21 cellular contexts compared by ENCODE assay signal in the genomic region with DNA sequence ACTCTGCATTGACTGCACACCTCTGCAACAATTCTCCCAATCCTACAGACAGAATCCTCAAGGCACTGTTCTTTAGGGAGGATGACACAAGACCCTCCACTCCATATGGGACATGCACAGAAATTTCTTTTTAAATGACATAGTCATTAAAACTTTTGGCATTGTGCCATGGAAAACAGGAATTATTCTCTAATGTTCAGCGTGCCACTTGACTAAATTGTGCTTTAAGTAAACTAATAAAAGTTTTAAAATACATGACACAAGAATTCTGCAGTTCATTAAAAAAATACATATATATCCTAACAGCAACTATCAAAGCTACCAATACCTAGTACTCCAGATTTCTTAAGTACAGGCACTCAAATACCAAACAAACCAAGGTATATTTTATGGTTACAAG. TPM values are rescaled to one million over a fixed set of nuclear protein-coding genes. Genes with fewer than 3 reads are reported as not detected.
DNase-seq lines count a peak whose midpoint lies in the region; ATAC-seq lines count a peak whose summit lies in the region.
"Had no signal": no experiment of that assay in that cellular context is flagged by ENCODE, and none has a peak within 500 bp of the region (broad histone marks: within the 10 kb centered on the region; RNA-seq: fewer than 3 reads in every experiment).

No MANE protein-coding gene starts in this region.

- no peak for ATAC-seq in GM18867 (IDR thresholded peaks at IDR 0.05; ENCODE audit: unreplicated experiment)
- no peak for ATAC-seq in GM18868 (IDR thresholded peaks at IDR 0.05; ENCODE audit: unreplicated experiment)
- ATAC-seq: A549, T-cell had no signal

- DNase-seq in NCI-H1436 (lab: John Stamatoyannopoulos, UW) (peak; percentile 17), NCI-H1436 treated with DMSO at 0.1 percent for 48 hours (lab: John Stamatoyannopoulos, UW) (no peak), EL (peak; percentile 11), NCI-H1105 treated with DMSO at 0.1 percent for 48 hours (lab: John Stamatoyannopoulos, UW) (peak; percentile 32), dermis microvascular lymphatic vessel endothelial cell (ENCODE audit: low read depth in 2 of 2) (peak; percentile 5 to 22)
- DNase-seq: Caco-2; CD4-positive, alpha-beta T cell; GM23248; HCEC 1CT; Kasumi-1; MG63; NCI-H1048; NCI-H187; NCI-H2171; NCI-H524; NK-92 treated with Interleukin-12 subunit alpha and Interleukin-12 subunit beta, amount 100 ng/mL, for 24 hours; SHP77; T-cell had no signal

RNA-seq across cellular contexts. Expression of a gene that starts 16.0 kb away (rescaled TPM):
- total RNA-seq in dermis microvascular lymphatic vessel endothelial cell, result 5.0 and 5.6 TPM in 2 replicates

RNA-seq across cellular contexts. Expression of a gene that starts 53.3 kb away (rescaled TPM):
- total RNA-seq in dermis microvascular lymphatic vessel endothelial cell, result not detected in 2 replicates
- total RNA-seq: CD4-positive, alpha-beta T cell; GM23248 had no signal
